In the genomic region with DNA sequence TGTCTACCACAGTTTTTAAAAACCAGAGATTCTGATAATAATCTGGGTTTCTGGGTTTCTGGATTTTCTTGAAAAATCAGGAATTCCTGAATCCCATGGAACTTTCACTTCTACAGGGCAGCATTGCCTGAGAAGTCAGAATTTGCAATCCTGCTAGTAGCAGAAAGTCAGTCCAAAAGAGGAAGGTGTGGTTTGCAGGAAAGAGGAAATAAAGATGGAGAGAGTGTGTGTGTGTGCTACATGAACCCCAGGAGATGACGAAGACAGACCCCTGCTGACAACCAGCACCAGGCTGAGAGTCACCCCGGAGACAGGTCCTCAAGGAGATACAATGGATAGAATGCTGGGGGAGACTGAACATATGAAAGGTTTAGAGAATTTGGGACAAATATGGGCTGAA, we compare ENCODE assay signal across 18 cellular contexts. TPM values are rescaled to one million over a fixed set of nuclear protein-coding genes. Genes with fewer than 3 reads are reported as not detected.
A peak's percentile ranks its signal among the peaks of the same experiment; 100 is the strongest.
DNase-seq lines count a peak whose midpoint lies in the region; ATAC-seq and TF ChIP-seq lines count a peak whose summit lies in the region.
"Had no signal": no experiment of that assay in that cellular context is flagged by ENCODE, and none has a peak within 500 bp of the region (broad histone marks: within the 10 kb centered on the region; RNA-seq: fewer than 3 reads in every experiment).

No MANE protein-coding gene starts in this region.

- no peak for TF ChIP-seq CTCF in Peyer's patch (IDR thresholded peaks at IDR 0.05)
- TF ChIP-seq CTCF in BE2C (IDR thresholded peaks at IDR 0.05; ENCODE audit: low read depth, low read length) = no peak

- H3K4me1 Mint-ChIP-seq in stimulated activated memory B cell treated with anti-CD40 and anti-IgM and Interleukin-4, amounts not matched to agents 10 μg/mL and 1 μg/mL and 100 μg/mL, for 72 hours = peaks cover 29% of the 10 kb centered on the region

- H3K4me3 ChIP-seq in Peyer's patch = no peak overlapping the region
- H3K4me3 ChIP-seq in BE2C (ENCODE audit: low read depth, low read length) = no peak overlapping the region

- TF ChIP-seq POLR2A in Peyer's patch (IDR thresholded peaks at IDR 0.05) = no peak

- H3K27ac ChIP-seq in Peyer's patch = no peak overlapping the region
- H3K27ac ChIP-seq: 22Rv1 had no signal

- H3K27me3 Mint-ChIP-seq in stimulated activated memory B cell treated with anti-CD40 and anti-IgM and Interleukin-4, amounts not matched to agents 10 μg/mL and 1 μg/mL and 100 μg/mL, for 72 hours = no peaks in the 10 kb centered on the region
- H3K27me3 Mint-ChIP-seq: activated T-cell treated with anti-CD3 and anti-CD28 coated beads, Interleukin-2, amount 50 U/mL, for 24 hours had no signal

- H3K27me3 ChIP-seq in Peyer's patch (no peaks in the 10 kb centered on the region), BE2C (peaks cover 10% of the 10 kb centered on the region)

- peak overlapping the region; percentile 16 for H3K4me3 Mint-ChIP-seq in stimulated activated memory B cell treated with anti-CD40 and anti-IgM and Interleukin-4, amounts not matched to agents 10 μg/mL and 1 μg/mL and 100 μg/mL, for 72 hours
- H3K4me3 Mint-ChIP-seq: activated naive CD8-positive, alpha-beta T cell treated with anti-CD3 and anti-CD28 coated beads, Interleukin-2, amount 50 U/mL, for 24 hours; activated T-cell treated with anti-CD3 and anti-CD28 coated beads, Interleukin-2, amount 50 U/mL, for 24 hours; stimulated activated effector memory CD8-positive, alpha-beta T cell treated with anti-CD3 and anti-CD28 coated beads, Interleukin-12 subunit alpha, Interleukin-12 subunit beta, amount 100 ng/mL, for 72 hours; T-helper 2 cell treated with Interferon-gamma antibody and Interleukin-4, amounts not matched to agents 5 μg/mL and 100 μg/mL, for 36 hours; type B pancreatic cell had no signal

- ATAC-seq in esophagus mucosa (peak; percentile 28), GM18861 (IDR thresholded peaks at IDR 0.05; ENCODE audit: unreplicated experiment) (no peak)
- peak; percentile 89 for ATAC-seq in stimulated activated memory B cell treated with anti-CD40 and anti-IgM and Interleukin-4, amounts not matched to agents 10 μg/mL and 1 μg/mL and 100 μg/mL, for 72 hours
- ATAC-seq: activated naive CD8-positive, alpha-beta T cell treated with anti-CD3 and anti-CD28 coated beads, Interleukin-2, amount 50 U/mL, for 24 hours; stimulated activated effector memory CD8-positive, alpha-beta T cell treated with anti-CD3 and anti-CD28 coated beads, Interleukin-12 subunit alpha, Interleukin-12 subunit beta, amount 100 ng/mL, for 72 hours had no signal

- H3K4me1 ChIP-seq in Peyer's patch = peaks cover 0 to under 1% (median 0%) of the 10 kb centered on the region in 4 donors
- peaks cover under 1% of the 10 kb centered on the region; the same call in 1 of the 2 replicates for H3K4me1 ChIP-seq in BE2C

- H3K36me3 Mint-ChIP-seq in stimulated activated memory B cell treated with anti-CD40 and anti-IgM and Interleukin-4, amounts not matched to agents 10 μg/mL and 1 μg/mL and 100 μg/mL, for 72 hours = peaks cover 14% of the 10 kb centered on the region
- H3K36me3 Mint-ChIP-seq: stimulated activated effector memory CD8-positive, alpha-beta T cell treated with anti-CD3 and anti-CD28 coated beads, Interleukin-12 subunit alpha, Interleukin-12 subunit beta, amount 100 ng/mL, for 72 hours; type B pancreatic cell had no signal

- H3K36me3 ChIP-seq in Peyer's patch (no peaks in the 10 kb centered on the region), BE2C (no peaks in the 10 kb centered on the region)

- DNase-seq in NCI-H1694 treated with DMSO at 0.1 percent for 48 hours (lab: John Stamatoyannopoulos, UW) = peak; percentile 4
- DNase-seq in NCI-H1694 (lab: John Stamatoyannopoulos, UW) = no peak
- peak in 2 of 3 donors; percentile 49 to 60 for DNase-seq in Peyer's patch
- no peak for DNase-seq in BE2C
- DNase-seq in mesenteric fat pad (ENCODE audit: low spot score) = no peak
- DNase-seq: activated CD4-positive, alpha-beta T cell treated with anti-CD3 and anti-CD28 coated beads, Interleukin-2, amount 50 U/mL, for 1 hour; activated naive CD8-positive, alpha-beta T cell treated with anti-CD3 and anti-CD28 coated beads, Interleukin-2, amount 50 U/mL, for 24 hours; activated T-cell treated with anti-CD3 and anti-CD28 coated beads, Interleukin-2, amount 50 U/mL, for 24 hours; kidney; NCI-H1436 treated with DMSO at 0.1 percent for 48 hours; NCI-H510A treated with DMSO at 0.1 percent for 48 hours had no signal

- H3K9me3 ChIP-seq in Peyer's patch (no peaks in the 10 kb centered on the region), BE2C (no peaks in the 10 kb centered on the region)

- peak overlapping the region; percentile 81 for H3K27ac Mint-ChIP-seq in stimulated activated memory B cell treated with anti-CD40 and anti-IgM and Interleukin-4, amounts not matched to agents 10 μg/mL and 1 μg/mL and 100 μg/mL, for 72 hours
- H3K27ac Mint-ChIP-seq: activated naive CD8-positive, alpha-beta T cell treated with anti-CD3 and anti-CD28 coated beads, Interleukin-2, amount 50 U/mL, for 24 hours; activated T-cell treated with anti-CD3 and anti-CD28 coated beads, Interleukin-2, amount 50 U/mL, for 24 hours; stimulated activated effector memory CD8-positive, alpha-beta T cell treated with anti-CD3 and anti-CD28 coated beads, Interleukin-12 subunit alpha, Interleukin-12 subunit beta, amount 100 ng/mL, for 72 hours; T-helper 2 cell treated with Interferon-gamma antibody and Interleukin-4, amounts not matched to agents 5 μg/mL and 100 μg/mL, for 36 hours; type B pancreatic cell had no signal

- H3K9me3 Mint-ChIP-seq in stimulated activated memory B cell treated with anti-CD40 and anti-IgM and Interleukin-4, amounts not matched to agents 10 μg/mL and 1 μg/mL and 100 μg/mL, for 72 hours = peaks cover 9% of the 10 kb centered on the region

RNA-seq across cellular contexts. Expression of gene PRND, which starts 44.9 kb away (rescaled TPM):
- total RNA-seq in Peyer's patch (not detected), esophagus mucosa (not detected), mesenteric fat pad (not detected)
- not detected for polyA plus RNA-seq in BE2C (2012; ENCODE audit: insufficient read depth, insufficient read length, low read depth)
- total RNA-seq: kidney had no signal

RNA-seq across cellular contexts. Expression of gene RASSF2, which starts 56.8 kb away (rescaled TPM):
- total RNA-seq in Peyer's patch (10 to 100 TPM in 1 of 4 donors, 1 to 10 TPM in 3; 2.8 to 39.6 (median 5.2) TPM), esophagus mucosa (1.6 TPM), mesenteric fat pad (29.7 TPM)
- polyA plus RNA-seq in BE2C (2012; ENCODE audit: insufficient read depth, insufficient read length, low read depth) = not detected

Comparison
In these comparisons a context has a peak if more than half of its experiments do, and no peak if none do; other contexts are left out.
1. DNase-seq: peak in NCI-H1694 treated with DMSO at 0.1 percent for 48 hours (single experiment) and Peyer's patch (2 of 3); none in NCI-H1694 (single experiment), BE2C (single experiment) and mesenteric fat pad (single experiment).